In the genomic region with DNA sequence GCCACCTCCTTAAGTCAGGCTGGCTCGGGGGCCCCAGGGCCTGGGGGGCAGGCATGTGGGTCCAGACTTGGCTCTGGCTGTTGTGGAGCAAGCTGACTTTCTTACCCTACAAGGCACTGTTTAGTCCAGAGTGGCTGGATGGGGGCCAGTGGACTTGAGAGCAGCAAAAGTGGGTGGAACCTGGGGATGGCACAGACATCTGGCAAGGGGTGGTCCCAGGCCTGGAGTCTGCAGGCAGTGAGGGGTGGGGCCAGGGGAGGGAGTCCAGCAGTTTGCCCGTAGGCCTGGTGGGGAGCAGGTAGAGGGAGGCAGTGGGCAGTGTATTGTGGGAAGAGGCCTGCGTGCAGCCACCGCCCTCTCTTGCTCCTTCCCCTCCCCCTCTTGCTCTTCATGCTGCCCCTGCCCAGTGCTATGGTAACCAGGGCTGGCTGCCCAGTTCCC, we compare ENCODE assay signal across 9 cellular contexts.
DNase-seq lines count a peak whose midpoint lies in the region; TF ChIP-seq lines count a peak whose summit lies in the region.
"Had no signal": no experiment of that assay in that cellular context is flagged by ENCODE, and none has a peak within 500 bp of the region (broad histone marks: within the 10 kb centered on the region; RNA-seq: fewer than 3 reads in every experiment).

No MANE protein-coding gene starts in this region.

- peak; percentile 86 for DNase-seq in HK-2 (ENCODE audit: unreplicated experiment)
- peak; percentile 76 for DNase-seq in iris pigment epithelial cell (ENCODE audit: low read depth)
- peak; percentile 98 to 100 for DNase-seq in tibial artery
- no peak for DNase-seq in GM19240 (ENCODE audit: insufficient read length, low spot score)
- DNase-seq in SKM-1 treated with dmso at 0.1 percent for 144 hours (lab: John Stamatoyannopoulos, UW; ENCODE audit: unreplicated experiment) = no peak
- DNase-seq in stimulated activated CD4-positive, alpha-beta T cell treated with anti-CD3 and anti-CD28 coated beads, Interleukin-2, amount 100 ng/mL, for 48 hours = no peak
- DNase-seq: activated CD8-positive, alpha-beta memory T cell treated with anti-CD3 and anti-CD28 coated beads, Interleukin-2, amount 50 U/mL, for 48 hours; kidney had no signal

- peak overlapping the region; percentile 8 to 15 for H3K4me3 ChIP-seq in tibial artery

- peaks cover 31 to 56% (median 39%) of the 10 kb centered on the region in 3 donors for H3K36me3 ChIP-seq in tibial artery

- peak in 1 of 2 experiments; percentile 5 for TF ChIP-seq CTCF in tibial artery (IDR thresholded peaks at IDR 0.05)

- H3K27ac ChIP-seq in angular gyrus (ENCODE audit: low read depth, low read length) (peak overlapping the region; percentile 82), tibial artery (peak overlapping the region; percentile 96 to 97)

- H3K9me3 ChIP-seq in tibial artery = no peaks in the 10 kb centered on the region

- intact Hi-C loops in tibial artery (cut with DNase I; ENCODE audit: low total_unique reads) = loop anchor here (2.0 kb wide), 1 partner anchor 19 kb away; a partner anchor contains a TSS

- H3K4me1 ChIP-seq in tibial artery = peaks cover 0 to 96% (median 83%) of the 10 kb centered on the region in 4 donors

- no peaks in the 10 kb centered on the region for H3K27me3 ChIP-seq in tibial artery

Comparison
In these comparisons a context has a peak if more than half of its experiments do, and no peak if none do; other contexts are left out.
1. DNase-seq: peak in HK-2 (single experiment), iris pigment epithelial cell (single experiment) and tibial artery (2 of 2); none in GM19240 (single experiment), SKM-1 treated with dmso at 0.1 percent for 144 hours (single experiment) and stimulated activated CD4-positive, alpha-beta T cell treated with anti-CD3 and anti-CD28 coated beads, Interleukin-2, amount 100 ng/mL, for 48 hours (0 of 2).